Comparison of ENCODE assay signal across 8 cellular contexts in genomic region chr9:133135193-133135745, GRCh38. TPM values are rescaled to one million over a fixed set of nuclear protein-coding genes. Genes with fewer than 3 reads are reported as not detected.
A peak's percentile ranks its signal among the peaks of the same experiment; 100 is the strongest.
DNase-seq lines count a peak whose midpoint lies in the region; FAIRE-seq and TF ChIP-seq lines count a peak whose summit lies in the region.

No MANE protein-coding gene starts in this region.

- H3K27ac ChIP-seq in mesodermal cell (ENCODE audit: low read depth, low read length, severe bottlenecking) (peak overlapping the region; percentile 100), suprapubic skin (peak overlapping the region; percentile 95), WERI-Rb-1 (no peak overlapping the region)

- no peak overlapping the region for H3K4me3 ChIP-seq in mesodermal cell (ENCODE audit: extremely low read depth, insufficient read depth, low read length, poor library complexity, severe bottlenecking)
- H3K4me3 ChIP-seq in suprapubic skin = no peak overlapping the region
- no peak overlapping the region for H3K4me3 ChIP-seq in WERI-Rb-1 (ENCODE audit: low read depth, low read length)

- H3K27me3 ChIP-seq in suprapubic skin (no peaks in the 10 kb centered on the region), WERI-Rb-1 (ENCODE audit: insufficient read depth, low read depth, severe bottlenecking) (no peaks in the 10 kb centered on the region)

- no peak for FAIRE-seq in HTR-8/SVneo (lab: Jason Lieb, UNC)

- peaks cover 57% of the 10 kb centered on the region for H3K4me1 ChIP-seq in mesodermal cell (ENCODE audit: control insufficient read depth, insufficient read depth, low read length, poor library complexity, severe bottlenecking)
- peaks cover 94% of the 10 kb centered on the region for H3K4me1 ChIP-seq in suprapubic skin

- TF ChIP-seq POLR2A in suprapubic skin (IDR thresholded peaks at IDR 0.05) = no peak

- 91 to 93% methylated on average over 6 to 7 of the region's 7 CpGs for WGBS in mesodermal cell (ENCODE audit: insufficient coverage in 2 of 2), 2 experiments
- 7% methylated on average over 3 of the region's 7 CpGs for WGBS in suprapubic skin

- H3K9me3 ChIP-seq in mesodermal cell (ENCODE audit: control insufficient read depth, low read length) = no peaks in the 10 kb centered on the region
- no peaks in the 10 kb centered on the region for H3K9me3 ChIP-seq in suprapubic skin
- no peaks in the 10 kb centered on the region for H3K9me3 ChIP-seq in WERI-Rb-1 (ENCODE audit: severe bottlenecking)

- TF ChIP-seq EP300 in suprapubic skin (IDR thresholded peaks at IDR 0.05) = no peak

- TF ChIP-seq CTCF in suprapubic skin (IDR thresholded peaks at IDR 0.05) = no peak
- no peak for TF ChIP-seq CTCF in WERI-Rb-1 (IDR thresholded peaks at IDR 0.05; ENCODE audit: low read depth, low read length)

- peaks cover 8% of the 10 kb centered on the region for H3K36me3 ChIP-seq in mesodermal cell (ENCODE audit: control insufficient read depth, insufficient read depth, low read length)
- H3K36me3 ChIP-seq in suprapubic skin = no peaks in the 10 kb centered on the region
- H3K36me3 ChIP-seq in WERI-Rb-1 = peaks cover 5% of the 10 kb centered on the region; the same call in 1 of the 2 replicates

- DNase-seq in HTR-8/SVneo (ENCODE audit: insufficient read length, low spot score) (peak; percentile 85), dedifferentiated amniotic fluid mesenchymal stem cell (ENCODE audit: extremely low spot score) (peak; percentile 48), suprapubic skin (ENCODE audit: low spot score in 2 of 2) (peak; percentile 84 to 93), NCI-H146 treated with DMSO at 0.1 percent for 48 hours (lab: John Stamatoyannopoulos, UW; ENCODE audit: unreplicated experiment) (no peak), WERI-Rb-1 (no peak), NCI-H187 (lab: John Stamatoyannopoulos, UW) (no peak)
- DNase-seq in activated CD4-positive, alpha-beta T cell treated with anti-CD3 and anti-CD28 coated beads for 4 hours = peak; percentile 48 to 53

RNA-seq across cellular contexts. Expression of gene RALGDS, which starts 14.2 kb away (rescaled TPM):
- polyA plus RNA-seq in mesodermal cell (2013, experiment 1 of 2) = 66.2 TPM
- polyA plus RNA-seq in mesodermal cell (2013, experiment 2 of 2) = 57.5 TPM
- total RNA-seq in suprapubic skin = 100 to 1,000 TPM; 173 to 244 (median 212) TPM

RNA-seq across cellular contexts. Expression of gene GBGT1, which starts 28.4 kb away (rescaled TPM):
- 16.3 TPM for polyA plus RNA-seq in mesodermal cell (2013, experiment 1 of 2)
- 10.2 TPM for polyA plus RNA-seq in mesodermal cell (2013, experiment 2 of 2)
- total RNA-seq in suprapubic skin = 10 to 100 TPM in 1 of 4 donors, 1 to 10 TPM in 3; 2.6 to 14.6 (median 5.8) TPM

Comparison
In these comparisons a context has a peak if more than half of its experiments do, and no peak if none do; other contexts are left out.
1. DNase-seq: peak in HTR-8/SVneo (single experiment), activated CD4-positive, alpha-beta T cell treated with anti-CD3 and anti-CD28 coated beads for 4 hours (2 of 2), dedifferentiated amniotic fluid mesenchymal stem cell (single experiment) and suprapubic skin (2 of 2); none in NCI-H146 treated with DMSO at 0.1 percent for 48 hours (single experiment), WERI-Rb-1 (single experiment) and NCI-H187 (0 of 2).